29 cellular contexts compared by ENCODE assay signal in genomic region chr20:56003111-56003800, GRCh38. TPM values are rescaled to one million over a fixed set of nuclear protein-coding genes. Genes with fewer than 3 reads are reported as not detected.
A peak's percentile ranks its signal among the peaks of the same experiment; 100 is the strongest.
DNase-seq lines count a peak whose midpoint lies in the region; ATAC-seq and TF ChIP-seq lines count a peak whose summit lies in the region.
"Had no signal": no experiment of that assay in that cellular context is flagged by ENCODE, and none has a peak within 500 bp of the region (broad histone marks: within the 10 kb centered on the region; RNA-seq: fewer than 3 reads in every experiment).

No MANE protein-coding gene starts in this region.

- no peak for TF ChIP-seq RAD21 in neural cell (conservative IDR thresholded peaks at IDR 0.05)

- TF ChIP-seq EP300 in neural cell (conservative IDR thresholded peaks at IDR 0.05; ENCODE audit: poor library complexity, severe bottlenecking), result no peak

- H3K4me2 ChIP-seq in neural cell (ENCODE audit: low read length), result no peak overlapping the region
- H3K4me2 ChIP-seq: smooth muscle cell had no signal

- H3K4me3 ChIP-seq in iPS-18c (ENCODE audit: insufficient read depth, low read depth, low read length), result peak overlapping the region; percentile 41; the same call in 1 of the 2 replicates
- peak overlapping the region; percentile 70 for H3K4me3 ChIP-seq in neural cell (ENCODE audit: low read length)
- H3K4me3 ChIP-seq: heart left ventricle, smooth muscle cell, stomach had no signal

- H3K36me3 ChIP-seq in ES-I3 (ENCODE audit: insufficient read depth, low read length) (no peaks in the 10 kb centered on the region), neural cell (ENCODE audit: insufficient read depth, low read length) (no peaks in the 10 kb centered on the region)
- H3K36me3 ChIP-seq: heart left ventricle, stomach had no signal

- H3F3A ChIP-seq in neural cell (ENCODE audit: insufficient read depth, low read length, poor library complexity, severe bottlenecking), result no peaks in the 10 kb centered on the region

- peak overlapping the region; percentile 11; the same call in 1 of the 2 replicates for H3K27ac ChIP-seq in VCaP
- H3K27ac ChIP-seq in neural cell (ENCODE audit: low read length), result no peak overlapping the region
- H3K27ac ChIP-seq: heart left ventricle, stomach had no signal

- peaks cover 75% of the 10 kb centered on the region for H3K27me3 ChIP-seq in neural cell (ENCODE audit: insufficient read depth, low read depth, low read length)

- ATAC-seq in HG02870 (IDR thresholded peaks at IDR 0.05; ENCODE audit: unreplicated experiment) (no peak), HG03159 (IDR thresholded peaks at IDR 0.05; ENCODE audit: unreplicated experiment) (no peak)
- ATAC-seq: activated CD8-positive, alpha-beta memory T cell treated with anti-CD3 and anti-CD28 coated beads, Interleukin-2, amount 10 ng/mL, durations not matched to agents 7 days and 5 days; activated T-cell treated with anti-CD3 and anti-CD28 coated beads, Interleukin-2, amount 50 U/mL, for 72 hours; left ventricle myocardium superior; natural killer cell; WTC11 had no signal

- H3K4me1 ChIP-seq in ES-I3 (ENCODE audit: insufficient read depth, low read length), result no peaks in the 10 kb centered on the region

- H3K9ac ChIP-seq in ES-I3 (ENCODE audit: low read depth, low read length), result peak overlapping the region; percentile 6; the same call in 1 of the 2 replicates
- H3K9ac ChIP-seq in neural cell (ENCODE audit: low read length), result no peak overlapping the region

- H2AFZ ChIP-seq in neural cell (ENCODE audit: low read depth, low read length), result no peak overlapping the region

- DNase-seq in stimulated activated CD4-positive, alpha-beta T cell treated with anti-CD3 and anti-CD28 coated beads, Interleukin-2, amount 100 ng/mL, for 24 hours, result no peak
- DNase-seq in NCI-H774 (lab: John Stamatoyannopoulos, UW), result no peak
- DNase-seq: activated CD4-positive, alpha-beta T cell treated with anti-CD3 and anti-CD28 coated beads, Interleukin-2, amount 50 U/mL, for 1 hour; activated CD8-positive, alpha-beta memory T cell treated with anti-CD3 and anti-CD28 coated beads, Interleukin-2, amount 10 ng/mL, durations not matched to agents 7 days and 5 days; activated naive CD4-positive, alpha-beta T cell treated with Interleukin-2 at 50 U/mL for 16 hours; activated T-cell treated with anti-CD3 and anti-CD28 coated beads, Interleukin-2, amount 50 U/mL, for 72 hours; DMS79; effector CD4-positive, alpha-beta T cell; immature natural killer cell; left ventricle myocardium superior; natural killer cell; NCI-H1048; NCI-H1694; NCI-H510A; SHP77; stimulated activated CD4-positive, alpha-beta T cell treated with anti-CD3 and anti-CD28 coated beads, Interleukin-1b, Interleukin-23, amount 100 ng/mL, for 48 hours; stomach; T-helper 9 cell; trophoblast cell had no signal

- TF ChIP-seq CTCF in VCaP (conservative IDR thresholded peaks at IDR 0.05) (no peak), neural cell (IDR thresholded peaks at IDR 0.05; ENCODE audit: poor library complexity, severe bottlenecking) (no peak)

- H3K9me3 ChIP-seq in ES-I3 (ENCODE audit: control insufficient read depth, insufficient read depth, low read length), result no peaks in the 10 kb centered on the region
- H3K9me3 ChIP-seq in iPS-18c (ENCODE audit: control insufficient read depth, insufficient read depth, low read length), result no peaks in the 10 kb centered on the region
- H3K9me3 ChIP-seq in neural cell (ENCODE audit: low read length), result no peaks in the 10 kb centered on the region
- H3K9me3 ChIP-seq: heart left ventricle had no signal

- no peaks in the 10 kb centered on the region for H3K9me2 ChIP-seq in neural cell (ENCODE audit: insufficient read depth, low read length)

- no peaks in the 10 kb centered on the region for H4K20me1 ChIP-seq in neural cell (ENCODE audit: insufficient read depth)

- H3K79me2 ChIP-seq in neural cell (replicated peaks; ENCODE audit: insufficient read depth, low read length), result no peaks in the 10 kb centered on the region

TF ChIP-seq in neural cell, 6 proteins besides CTCF, POLR2A, EP300 and RAD21:
- TF ChIP-seq SMC3 (conservative IDR thresholded peaks at IDR 0.05; ENCODE audit: poor library complexity) (no peak), POLR2AphosphoS5 (IDR thresholded peaks at IDR 0.05) (no peak), TAF1 (IDR thresholded peaks at IDR 0.05; ENCODE audit: low read depth) (no peak), EZH2 (IDR thresholded peaks at IDR 0.05; ENCODE audit: borderline replicate concordance, insufficient read depth, low read length, poor library complexity, severe bottlenecking) (no peak), MXI1 (conservative IDR thresholded peaks at IDR 0.05; ENCODE audit: poor library complexity, severe bottlenecking) (no peak)
- TF ChIP-seq, protein P1, sequence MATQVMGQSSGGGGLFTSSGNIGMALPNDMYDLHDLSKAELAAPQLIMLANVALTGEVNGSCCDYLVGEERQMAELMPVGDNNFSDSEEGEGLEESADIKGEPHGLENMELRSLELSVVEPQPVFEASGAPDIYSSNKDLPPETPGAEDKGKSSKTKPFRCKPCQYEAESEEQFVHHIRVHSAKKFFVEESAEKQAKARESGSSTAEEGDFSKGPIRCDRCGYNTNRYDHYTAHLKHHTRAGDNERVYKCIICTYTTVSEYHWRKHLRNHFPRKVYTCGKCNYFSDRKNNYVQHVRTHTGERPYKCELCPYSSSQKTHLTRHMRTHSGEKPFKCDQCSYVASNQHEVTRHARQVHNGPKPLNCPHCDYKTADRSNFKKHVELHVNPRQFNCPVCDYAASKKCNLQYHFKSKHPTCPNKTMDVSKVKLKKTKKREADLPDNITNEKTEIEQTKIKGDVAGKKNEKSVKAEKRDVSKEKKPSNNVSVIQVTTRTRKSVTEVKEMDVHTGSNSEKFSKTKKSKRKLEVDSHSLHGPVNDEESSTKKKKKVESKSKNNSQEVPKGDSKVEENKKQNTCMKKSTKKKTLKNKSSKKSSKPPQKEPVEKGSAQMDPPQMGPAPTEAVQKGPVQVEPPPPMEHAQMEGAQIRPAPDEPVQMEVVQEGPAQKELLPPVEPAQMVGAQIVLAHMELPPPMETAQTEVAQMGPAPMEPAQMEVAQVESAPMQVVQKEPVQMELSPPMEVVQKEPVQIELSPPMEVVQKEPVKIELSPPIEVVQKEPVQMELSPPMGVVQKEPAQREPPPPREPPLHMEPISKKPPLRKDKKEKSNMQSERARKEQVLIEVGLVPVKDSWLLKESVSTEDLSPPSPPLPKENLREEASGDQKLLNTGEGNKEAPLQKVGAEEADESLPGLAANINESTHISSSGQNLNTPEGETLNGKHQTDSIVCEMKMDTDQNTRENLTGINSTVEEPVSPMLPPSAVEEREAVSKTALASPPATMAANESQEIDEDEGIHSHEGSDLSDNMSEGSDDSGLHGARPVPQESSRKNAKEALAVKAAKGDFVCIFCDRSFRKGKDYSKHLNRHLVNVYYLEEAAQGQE (IDR thresholded peaks at IDR 0.05; ENCODE audit: borderline replicate concordance), result no peak

RNA-seq across cellular contexts. Expression of gene CBLN4, which starts 2.1 kb away (rescaled TPM):
- 0.14 and 0.18 TPM in 2 replicates for polyA plus RNA-seq in neural cell
- not detected in 2 replicates for polyA minus RNA-seq in neural cell
- polyA plus RNA-seq: BJ, heart left ventricle, immature natural killer cell, smooth muscle cell had no signal
